Comparison of ENCODE assay signal across 9 cellular contexts in genomic region chr9:134378901-134379338, GRCh38. TPM values are rescaled to one million over a fixed set of nuclear protein-coding genes. Genes with fewer than 3 reads are reported as not detected.
DNase-seq lines count a peak whose midpoint lies in the region; ATAC-seq, FAIRE-seq and TF ChIP-seq lines count a peak whose summit lies in the region.
"Had no signal": no experiment of that assay in that cellular context is flagged by ENCODE, and none has a peak within 500 bp of the region (broad histone marks: within the 10 kb centered on the region; RNA-seq: fewer than 3 reads in every experiment).

No MANE protein-coding gene starts in this region.

- no peaks in the 10 kb centered on the region for H3K27me3 Mint-ChIP-seq in endodermal cell (ENCODE audit: insufficient read depth)

- H3K4me1 Mint-ChIP-seq in endodermal cell = peaks cover 6% of the 10 kb centered on the region

- H3K27ac Mint-ChIP-seq in endodermal cell = no peak overlapping the region
- H3K27ac Mint-ChIP-seq: stimulated activated naive CD8-positive, alpha-beta T cell treated with anti-CD3 and anti-CD28 coated beads, Interleukin-15, Interleukin-2, amounts not matched to agents 100 ng/mL and 50 ng/mL, for 24 hours had no signal

- WGBS in endodermal cell (ENCODE audit: insufficient coverage in 1 of 2, insufficient read length in 1 of 2), 2 experiments = 54 to 80% methylated on average over 7 to 11 of the region's 11 CpGs

- DNase-seq in Right ventricle myocardium inferior (ENCODE audit: missing footprints) = no peak
- no peak for DNase-seq in cardiac septum (ENCODE audit: low spot score)
- no peak for DNase-seq in coronary artery (ENCODE audit: low spot score)
- peak; percentile 70 for DNase-seq in lower lobe of right lung
- DNase-seq in endodermal cell = no peak
- no peak for DNase-seq in NCI-H1694 (lab: John Stamatoyannopoulos, UW)
- no peak for DNase-seq in GM19239 (ENCODE audit: insufficient read length, low spot score)
- no peak for DNase-seq in NCI-H526 (lab: John Stamatoyannopoulos, UW)

- no peaks in the 10 kb centered on the region for H3K36me3 Mint-ChIP-seq in endodermal cell (ENCODE audit: low read depth)

- H3K36me3 ChIP-seq in lower lobe of right lung (no peaks in the 10 kb centered on the region), endodermal cell (ENCODE audit: control insufficient read depth, insufficient read depth, low read length) (no peaks in the 10 kb centered on the region)

- TF ChIP-seq CTCF in coronary artery (IDR thresholded peaks at IDR 0.05) = no peak
- no peak for TF ChIP-seq CTCF in lower lobe of right lung (IDR thresholded peaks at IDR 0.05)
- no peak for TF ChIP-seq CTCF in endodermal cell (conservative IDR thresholded peaks at IDR 0.05)

- H3K4me3 Mint-ChIP-seq in endodermal cell = no peak overlapping the region
- H3K4me3 Mint-ChIP-seq: stimulated activated naive CD8-positive, alpha-beta T cell treated with anti-CD3 and anti-CD28 coated beads, Interleukin-15, Interleukin-2, amounts not matched to agents 100 ng/mL and 50 ng/mL, for 24 hours had no signal

- H3K4me1 ChIP-seq in lower lobe of right lung = peaks cover 99% of the 10 kb centered on the region
- H3K4me1 ChIP-seq in endodermal cell (ENCODE audit: control insufficient read depth, insufficient read depth, low read length) = no peaks in the 10 kb centered on the region

- H3K9me3 Mint-ChIP-seq in endodermal cell = no peaks in the 10 kb centered on the region
- H3K9me3 Mint-ChIP-seq: stimulated activated naive CD8-positive, alpha-beta T cell treated with anti-CD3 and anti-CD28 coated beads, Interleukin-15, Interleukin-2, amounts not matched to agents 100 ng/mL and 50 ng/mL, for 24 hours had no signal

- H3K27ac ChIP-seq in coronary artery (peak overlapping the region; percentile 18 to 59), lower lobe of right lung (peak overlapping the region; percentile 60), endodermal cell (ENCODE audit: low read depth, low read length) (no peak overlapping the region)

- peak; percentile 31 for ATAC-seq in Right ventricle myocardium inferior
- peak in 1 of 2 donors; percentile 1 for ATAC-seq in lower lobe of right lung

- H3K27me3 ChIP-seq in lower lobe of right lung (ENCODE audit: low read depth) = no peaks in the 10 kb centered on the region
- H3K27me3 ChIP-seq in endodermal cell (ENCODE audit: control insufficient read depth, insufficient read depth, low read length, poor library complexity, severe bottlenecking) = no peaks in the 10 kb centered on the region

- FAIRE-seq in GM19239 (lab: Jason Lieb, UNC) = no peak

- H3K9ac ChIP-seq in endodermal cell (ENCODE audit: extremely low read depth, low read length, poor library complexity, severe bottlenecking) = no peak overlapping the region

- H3K4me3 ChIP-seq in coronary artery (peak overlapping the region; percentile 13), lower lobe of right lung (peak overlapping the region; percentile 4), endodermal cell (ENCODE audit: low read length) (no peak overlapping the region)

- intact Hi-C loops in Right ventricle myocardium inferior (cut with DNase I) (loop anchor here (5.0 to 10.0 kb wide), 2 partner anchors 54 to 58 kb away; partner anchors contain the start of gene RXRA), cardiac septum (cut with DNase I) (loop anchor here (5.0 kb wide), 3 partner anchors 33 to 58 kb away; no protein-coding TSS in a partner anchor), lower lobe of right lung (cut with DNase I) (no loop called here)

- H3K9me3 ChIP-seq in lower lobe of right lung (no peaks in the 10 kb centered on the region), endodermal cell (ENCODE audit: control insufficient read depth, low read length) (no peaks in the 10 kb centered on the region)

RNA-seq across cellular contexts. Expression of gene RXRA, which starts 52.7 kb away (rescaled TPM):
- total RNA-seq in Right ventricle myocardium inferior (91.1 TPM), cardiac septum (42.6 TPM), lower lobe of right lung (85.7 TPM), endodermal cell (10 to 100 TPM; 58.3 to 70.6 TPM)
- polyA plus RNA-seq in endodermal cell (2013, experiment 1 of 2) = 37.4 TPM
- polyA plus RNA-seq in endodermal cell (2013, experiment 2 of 2) = 33.9 TPM
